ENCODE assay signal across 22 cellular contexts in the genomic region with DNA sequence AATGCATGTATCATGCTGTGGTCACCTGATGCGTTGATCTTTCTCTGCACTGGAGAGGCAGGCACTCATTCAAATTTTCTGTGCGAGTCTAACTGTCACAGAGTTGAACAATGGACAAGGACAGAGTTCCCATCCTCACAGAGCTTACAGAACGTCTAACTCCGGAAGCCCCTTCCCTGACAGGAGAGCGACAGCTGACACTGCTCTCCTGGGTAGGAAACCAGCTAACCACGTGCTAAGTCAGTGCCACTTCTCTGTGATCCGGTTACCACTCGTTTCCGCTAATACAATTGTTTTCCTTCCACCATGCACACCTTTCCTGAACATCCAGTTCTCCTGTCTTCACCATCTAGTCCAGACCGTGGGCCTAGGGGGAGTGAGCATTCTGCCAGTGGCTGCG.
"Had no signal": no experiment of that assay in that cellular context is flagged by ENCODE, and none has a peak within 500 bp of the region (broad histone marks: within the 10 kb centered on the region; RNA-seq: fewer than 3 reads in every experiment).

No MANE protein-coding gene starts in this region.

- H3K9me3 Mint-ChIP-seq: activated B cell treated with CpG ODN at 0.5 μM for 24 hours; activated naive CD8-positive, alpha-beta T cell treated with anti-CD3 and anti-CD28 coated beads, Interleukin-2, amount 50 U/mL, for 24 hours; activated T-helper 17 cell treated with anti-CD3 and anti-CD28 coated beads, Interleukin-2, amount 50 U/mL, for 72 hours; naive thymus-derived CD8-positive, alpha-beta T cell; stimulated activated naive CD8-positive, alpha-beta T cell treated with anti-CD3 and anti-CD28 coated beads, Interleukin-15, Interleukin-2, amounts not matched to agents 100 ng/mL and 50 ng/mL, for 24 hours; T-helper 1 cell treated with Interleukin-12 subunit alpha and Interleukin-12 subunit beta and Interleukin-4 antibody, amounts not matched to agents 30 μg/mL and 1 μg/mL, for 36 hours had no signal

- ATAC-seq: activated CD4-positive, alpha-beta T cell treated with anti-CD3 and anti-CD28 coated beads for 36 hours; activated naive CD8-positive, alpha-beta T cell treated with anti-CD3 and anti-CD28 coated beads, Interleukin-2, amount 50 U/mL, for 24 hours; activated T-helper 17 cell treated with anti-CD3 and anti-CD28 coated beads, Interleukin-2, amount 50 U/mL, for 72 hours; body of pancreas; foreskin keratinocyte; naive thymus-derived CD8-positive, alpha-beta T cell; psoas muscle had no signal

- H3K27me3 Mint-ChIP-seq: activated B cell treated with CpG ODN at 0.5 μM for 24 hours; activated CD4-positive, alpha-beta T cell treated with anti-CD3 and anti-CD28 coated beads for 36 hours; activated naive CD8-positive, alpha-beta T cell treated with anti-CD3 and anti-CD28 coated beads, Interleukin-2, amount 50 U/mL, for 24 hours; activated T-helper 17 cell treated with anti-CD3 and anti-CD28 coated beads, Interleukin-2, amount 50 U/mL, for 72 hours; naive thymus-derived CD8-positive, alpha-beta T cell; stimulated activated naive CD8-positive, alpha-beta T cell treated with anti-CD3 and anti-CD28 coated beads, Interleukin-15, Interleukin-2, amounts not matched to agents 100 ng/mL and 50 ng/mL, for 24 hours had no signal

- H3K4me1 Mint-ChIP-seq: activated B cell treated with CpG ODN at 0.5 μM for 24 hours; activated CD4-positive, alpha-beta T cell treated with anti-CD3 and anti-CD28 coated beads for 36 hours had no signal

- H3K4me3 Mint-ChIP-seq: activated B cell treated with CpG ODN at 0.5 μM for 24 hours; activated CD4-positive, alpha-beta T cell treated with anti-CD3 and anti-CD28 coated beads for 36 hours; activated naive CD8-positive, alpha-beta T cell treated with anti-CD3 and anti-CD28 coated beads, Interleukin-2, amount 50 U/mL, for 24 hours; activated T-helper 17 cell treated with anti-CD3 and anti-CD28 coated beads, Interleukin-2, amount 50 U/mL, for 72 hours; stimulated activated naive CD8-positive, alpha-beta T cell treated with anti-CD3 and anti-CD28 coated beads, Interleukin-15, Interleukin-2, amounts not matched to agents 100 ng/mL and 50 ng/mL, for 24 hours; T-helper 1 cell treated with Interleukin-12 subunit alpha and Interleukin-12 subunit beta and Interleukin-4 antibody, amounts not matched to agents 30 μg/mL and 1 μg/mL, for 36 hours had no signal

- H3K27ac Mint-ChIP-seq: activated B cell treated with CpG ODN at 0.5 μM for 24 hours; activated CD4-positive, alpha-beta T cell treated with anti-CD3 and anti-CD28 coated beads for 36 hours; activated naive CD8-positive, alpha-beta T cell treated with anti-CD3 and anti-CD28 coated beads, Interleukin-2, amount 50 U/mL, for 24 hours; activated T-helper 17 cell treated with anti-CD3 and anti-CD28 coated beads, Interleukin-2, amount 50 U/mL, for 72 hours; stimulated activated naive CD8-positive, alpha-beta T cell treated with anti-CD3 and anti-CD28 coated beads, Interleukin-15, Interleukin-2, amounts not matched to agents 100 ng/mL and 50 ng/mL, for 24 hours; T-helper 1 cell treated with Interleukin-12 subunit alpha and Interleukin-12 subunit beta and Interleukin-4 antibody, amounts not matched to agents 30 μg/mL and 1 μg/mL, for 36 hours had no signal

- DNase-seq: activated B cell treated with CpG ODN at 0.5 μM for 24 hours; activated CD4-positive, alpha-beta T cell treated with anti-CD3 and anti-CD28 coated beads for 36 hours; activated CD4-positive, alpha-beta T cell treated with anti-CD3 and anti-CD28 coated beads, Interleukin-2, amount 50 U/mL, for 4 hours; activated naive CD4-positive, alpha-beta T cell treated with Interleukin-2 at 50 U/mL for 16 hours; activated naive CD8-positive, alpha-beta T cell treated with anti-CD3 and anti-CD28 coated beads, Interleukin-2, amount 50 U/mL, for 24 hours; anterior cingulate cortex; effector CD4-positive, alpha-beta T cell; erythroblast; foreskin keratinocyte; left ventricle myocardium inferior; pancreas; psoas muscle; spleen; stimulated activated CD4-positive, alpha-beta T cell treated with anti-CD3 and anti-CD28 coated beads, Interleukin-4, amount 100 ng/mL, for 4 hours; substantia nigra; T1000; thyroid gland had no signal
